In the genomic region with DNA sequence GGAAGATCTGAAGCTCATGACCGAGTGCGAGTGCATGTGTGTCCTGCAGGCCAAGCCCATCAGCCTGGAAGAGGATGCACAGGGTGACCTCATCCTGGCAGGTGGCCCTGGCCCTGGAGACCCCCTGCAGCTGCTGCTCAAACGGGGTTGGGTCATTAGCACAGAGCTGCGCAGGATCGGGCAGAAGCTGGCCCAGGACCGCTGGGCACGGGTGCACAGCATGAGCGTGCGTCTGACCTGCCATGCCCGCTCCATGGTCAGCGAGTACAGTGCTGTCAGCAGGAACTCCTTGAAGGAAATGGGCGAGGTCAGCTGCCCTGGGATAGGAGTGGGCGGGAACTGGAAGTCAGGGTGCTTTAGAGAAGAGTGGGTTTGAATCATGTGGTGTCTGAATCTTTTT, we compare ENCODE assay signal across 1 cellular context.
TF ChIP-seq lines count a peak whose summit lies in the region.

No MANE protein-coding gene starts in this region.

TF ChIP-seq in HepG2, 621 proteins besides CTCF, POLR2A, EP300 and RAD21 (continued from another document):
- TF ChIP-seq, protein P1, sequence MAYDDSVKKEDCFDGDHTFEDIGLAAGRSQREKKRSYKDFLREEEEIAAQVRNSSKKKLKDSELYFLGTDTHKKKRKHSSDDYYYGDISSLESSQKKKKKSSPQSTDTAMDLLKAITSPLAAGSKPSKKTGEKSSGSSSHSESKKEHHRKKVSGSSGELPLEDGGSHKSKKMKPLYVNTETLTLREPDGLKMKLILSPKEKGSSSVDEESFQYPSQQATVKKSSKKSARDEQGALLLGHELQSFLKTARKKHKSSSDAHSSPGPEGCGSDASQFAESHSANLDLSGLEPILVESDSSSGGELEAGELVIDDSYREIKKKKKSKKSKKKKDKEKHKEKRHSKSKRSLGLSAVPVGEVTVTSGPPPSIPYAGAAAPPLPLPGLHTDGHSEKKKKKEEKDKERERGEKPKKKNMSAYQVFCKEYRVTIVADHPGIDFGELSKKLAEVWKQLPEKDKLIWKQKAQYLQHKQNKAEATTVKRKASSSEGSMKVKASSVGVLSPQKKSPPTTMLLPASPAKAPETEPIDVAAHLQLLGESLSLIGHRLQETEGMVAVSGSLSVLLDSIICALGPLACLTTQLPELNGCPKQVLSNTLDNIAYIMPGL (CRISPR knock-in tag; IDR thresholded peaks at IDR 0.05; ENCODE audit: borderline replicate concordance in 1 of 2, low read depth in 1 of 2), result no peak
- TF ChIP-seq, protein P2, sequence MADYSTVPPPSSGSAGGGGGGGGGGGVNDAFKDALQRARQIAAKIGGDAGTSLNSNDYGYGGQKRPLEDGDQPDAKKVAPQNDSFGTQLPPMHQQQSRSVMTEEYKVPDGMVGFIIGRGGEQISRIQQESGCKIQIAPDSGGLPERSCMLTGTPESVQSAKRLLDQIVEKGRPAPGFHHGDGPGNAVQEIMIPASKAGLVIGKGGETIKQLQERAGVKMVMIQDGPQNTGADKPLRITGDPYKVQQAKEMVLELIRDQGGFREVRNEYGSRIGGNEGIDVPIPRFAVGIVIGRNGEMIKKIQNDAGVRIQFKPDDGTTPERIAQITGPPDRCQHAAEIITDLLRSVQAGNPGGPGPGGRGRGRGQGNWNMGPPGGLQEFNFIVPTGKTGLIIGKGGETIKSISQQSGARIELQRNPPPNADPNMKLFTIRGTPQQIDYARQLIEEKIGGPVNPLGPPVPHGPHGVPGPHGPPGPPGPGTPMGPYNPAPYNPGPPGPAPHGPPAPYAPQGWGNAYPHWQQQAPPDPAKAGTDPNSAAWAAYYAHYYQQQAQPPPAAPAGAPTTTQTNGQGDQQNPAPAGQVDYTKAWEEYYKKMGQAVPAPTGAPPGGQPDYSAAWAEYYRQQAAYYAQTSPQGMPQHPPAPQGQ (CRISPR knock-in tag; IDR thresholded peaks at IDR 0.05; ENCODE audit: borderline replicate concordance), result no peak
- TF ChIP-seq ZSCAN20 (CRISPR knock-in tag; IDR thresholded peaks at IDR 0.05; ENCODE audit: borderline replicate concordance) (no peak), RCOR2 (CRISPR knock-in tag; IDR thresholded peaks at IDR 0.05) (no peak), ZNF10 (CRISPR knock-in tag; IDR thresholded peaks at IDR 0.05; ENCODE audit: borderline replicate concordance, low read depth) (no peak), ZNF451 (CRISPR knock-in tag; IDR thresholded peaks at IDR 0.05) (no peak), ZNF549 (CRISPR knock-in tag; IDR thresholded peaks at IDR 0.05) (no peak), HNF4A (CRISPR knock-in tag; IDR thresholded peaks at IDR 0.05) (no peak)
